16 cellular contexts compared by ENCODE assay signal in genomic region chr5:31487510-31487909, GRCh38.
"Had no signal": no experiment of that assay in that cellular context is flagged by ENCODE, and none has a peak within 500 bp of the region (broad histone marks: within the 10 kb centered on the region; RNA-seq: fewer than 3 reads in every experiment).

No MANE protein-coding gene starts in this region.

- H3K9me3 Mint-ChIP-seq: activated CD4-positive, alpha-beta memory T cell treated with anti-CD3 and anti-CD28 coated beads for 36 hours; activated naive CD4-positive, alpha-beta T cell treated with anti-CD3 and anti-CD28 coated beads, Interleukin-2, amount 50 U/mL, for 72 hours; activated T-cell treated with anti-CD3 and anti-CD28 coated beads, Interleukin-2, amount 50 U/mL, for 4 hours; memory B cell; nephron; T-helper 2 cell treated with Interferon-gamma antibody and Interleukin-4, amounts not matched to agents 5 μg/mL and 100 μg/mL, for 36 hours had no signal

- H3K4me3 Mint-ChIP-seq: activated CD4-positive, alpha-beta memory T cell treated with anti-CD3 and anti-CD28 coated beads for 36 hours; activated T-cell treated with anti-CD3 and anti-CD28 coated beads, Interleukin-2, amount 50 U/mL, for 4 hours; memory B cell; nephron; T-helper 2 cell treated with Interferon-gamma antibody and Interleukin-4, amounts not matched to agents 5 μg/mL and 100 μg/mL, for 36 hours had no signal

- ATAC-seq: activated naive CD4-positive, alpha-beta T cell treated with anti-CD3 and anti-CD28 coated beads, Interleukin-2, amount 50 U/mL, for 72 hours; activated T-cell treated with anti-CD3 and anti-CD28 coated beads, Interleukin-2, amount 50 U/mL, for 4 hours; heart left ventricle had no signal

- FAIRE-seq: frontal cortex, keratinocyte, urothelium cell line had no signal

- H3K27me3 Mint-ChIP-seq: activated CD4-positive, alpha-beta memory T cell treated with anti-CD3 and anti-CD28 coated beads for 36 hours; memory B cell had no signal

- H3K27ac Mint-ChIP-seq: activated CD4-positive, alpha-beta memory T cell treated with anti-CD3 and anti-CD28 coated beads for 36 hours; activated naive CD4-positive, alpha-beta T cell treated with anti-CD3 and anti-CD28 coated beads, Interleukin-2, amount 50 U/mL, for 72 hours; memory B cell; nephron; T-helper 2 cell treated with Interferon-gamma antibody and Interleukin-4, amounts not matched to agents 5 μg/mL and 100 μg/mL, for 36 hours had no signal

- DNase-seq: activated CD4-positive, alpha-beta memory T cell treated with anti-CD3 and anti-CD28 coated beads for 36 hours; activated CD4-positive, CD25-positive, alpha-beta regulatory T cell treated with anti-CD3 and anti-CD28 coated beads, Interleukin-2, amount 50 U/mL, for 72 hours; activated effector memory CD4-positive, alpha-beta T cell treated with anti-CD3 and anti-CD28 coated beads, Interleukin-2, amount 50 U/mL, for 16 hours; activated T-cell treated with anti-CD3 and anti-CD28 coated beads, Interleukin-2, amount 50 U/mL, for 4 hours; amygdala; cerebellar nuclear complex; heart left ventricle; left ventricle myocardium inferior; ovary had no signal

- H3K36me3 ChIP-seq: ovary had no signal

- H3K27ac ChIP-seq: heart left ventricle, left ventricle myocardium inferior, ovary had no signal

- H3K4me3 ChIP-seq: heart left ventricle, left ventricle myocardium inferior, ovary had no signal

- H3K4me1 ChIP-seq: heart left ventricle, left ventricle myocardium inferior had no signal

- H3K4me1 Mint-ChIP-seq: memory B cell had no signal

- H3K9me3 ChIP-seq: heart left ventricle, left ventricle myocardium inferior, ovary had no signal
